1 cellular context compared by ENCODE assay signal in the genomic region with DNA sequence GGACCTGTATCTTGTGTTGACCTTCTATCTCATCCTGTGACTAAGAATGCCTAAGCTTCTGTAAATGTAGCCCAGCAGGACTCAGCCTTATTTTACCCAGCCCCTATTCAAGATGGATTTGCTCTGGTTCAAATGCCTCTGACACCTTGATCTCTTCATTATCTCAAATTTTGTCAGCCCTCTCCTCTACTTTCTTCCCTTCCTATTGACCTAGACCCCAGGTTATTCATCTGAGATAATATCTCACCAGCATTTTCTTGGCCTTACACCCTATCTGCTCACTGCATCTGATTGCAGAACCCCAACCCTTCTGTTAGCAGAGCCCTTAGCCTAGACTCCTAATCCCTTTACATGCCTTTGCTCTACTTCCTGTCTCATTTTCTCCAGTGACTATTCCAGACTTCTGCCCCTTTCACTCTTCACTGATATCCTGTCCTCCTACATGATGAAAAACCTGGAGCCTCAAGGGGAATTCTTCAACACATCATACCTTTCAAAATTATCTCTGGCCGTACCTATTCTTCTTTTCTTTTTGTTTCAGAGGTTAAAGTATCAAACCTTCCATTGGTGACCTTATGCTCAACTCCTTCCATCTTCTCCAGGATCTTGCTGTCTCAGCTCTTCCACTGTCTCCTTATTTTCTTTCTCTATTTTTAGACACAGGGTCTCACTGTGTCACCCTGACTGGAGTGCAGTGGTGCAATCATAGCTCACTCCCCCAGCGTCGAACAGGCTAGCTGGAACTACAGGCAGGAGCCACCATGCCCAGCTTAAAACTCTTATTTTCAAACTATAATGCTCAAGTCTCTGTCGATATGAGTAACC.
TF ChIP-seq lines count a peak whose summit lies in the region.

No MANE protein-coding gene starts in this region.

TF ChIP-seq in K562, 482 proteins besides CTCF, POLR2A, EP300 and RAD21 (continued from another document and continues in another):
- TF ChIP-seq, protein P1, sequence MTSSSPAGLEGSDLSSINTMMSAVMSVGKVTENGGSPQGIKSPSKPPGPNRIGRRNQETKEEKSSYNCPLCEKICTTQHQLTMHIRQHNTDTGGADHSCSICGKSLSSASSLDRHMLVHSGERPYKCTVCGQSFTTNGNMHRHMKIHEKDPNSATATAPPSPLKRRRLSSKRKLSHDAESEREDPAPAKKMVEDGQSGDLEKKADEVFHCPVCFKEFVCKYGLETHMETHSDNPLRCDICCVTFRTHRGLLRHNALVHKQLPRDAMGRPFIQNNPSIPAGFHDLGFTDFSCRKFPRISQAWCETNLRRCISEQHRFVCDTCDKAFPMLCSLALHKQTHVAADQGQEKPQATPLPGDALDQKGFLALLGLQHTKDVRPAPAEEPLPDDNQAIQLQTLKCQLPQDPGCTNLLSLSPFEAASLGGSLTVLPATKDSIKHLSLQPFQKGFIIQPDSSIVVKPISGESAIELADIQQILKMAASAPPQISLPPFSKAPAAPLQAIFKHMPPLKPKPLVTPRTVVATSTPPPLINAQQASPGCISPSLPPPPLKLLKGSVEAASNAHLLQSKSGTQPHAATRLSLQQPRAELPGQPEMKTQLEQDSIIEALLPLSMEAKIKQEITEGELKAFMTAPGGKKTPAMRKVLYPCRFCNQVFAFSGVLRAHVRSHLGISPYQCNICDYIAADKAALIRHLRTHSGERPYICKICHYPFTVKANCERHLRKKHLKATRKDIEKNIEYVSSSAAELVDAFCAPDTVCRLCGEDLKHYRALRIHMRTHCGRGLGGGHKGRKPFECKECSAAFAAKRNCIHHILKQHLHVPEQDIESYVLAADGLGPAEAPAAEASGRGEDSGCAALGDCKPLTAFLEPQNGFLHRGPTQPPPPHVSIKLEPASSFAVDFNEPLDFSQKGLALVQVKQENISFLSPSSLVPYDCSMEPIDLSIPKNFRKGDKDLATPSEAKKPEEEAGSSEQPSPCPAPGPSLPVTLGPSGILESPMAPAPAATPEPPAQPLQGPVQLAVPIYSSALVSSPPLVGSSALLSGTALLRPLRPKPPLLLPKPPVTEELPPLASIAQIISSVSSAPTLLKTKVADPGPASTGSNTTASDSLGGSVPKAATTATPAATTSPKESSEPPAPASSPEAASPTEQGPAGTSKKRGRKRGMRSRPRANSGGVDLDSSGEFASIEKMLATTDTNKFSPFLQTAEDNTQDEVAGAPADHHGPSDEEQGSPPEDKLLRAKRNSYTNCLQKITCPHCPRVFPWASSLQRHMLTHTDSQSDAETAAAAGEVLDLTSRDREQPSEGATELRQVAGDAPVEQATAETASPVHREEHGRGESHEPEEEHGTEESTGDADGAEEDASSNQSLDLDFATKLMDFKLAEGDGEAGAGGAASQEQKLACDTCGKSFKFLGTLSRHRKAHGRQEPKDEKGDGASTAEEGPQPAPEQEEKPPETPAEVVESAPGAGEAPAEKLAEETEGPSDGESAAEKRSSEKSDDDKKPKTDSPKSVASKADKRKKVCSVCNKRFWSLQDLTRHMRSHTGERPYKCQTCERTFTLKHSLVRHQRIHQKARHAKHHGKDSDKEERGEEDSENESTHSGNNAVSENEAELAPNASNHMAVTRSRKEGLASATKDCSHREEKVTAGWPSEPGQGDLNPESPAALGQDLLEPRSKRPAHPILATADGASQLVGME (CRISPR knock-in tag; IDR thresholded peaks at IDR 0.05): peak; percentile 88; the same call in 1 of the 2 replicates
- TF ChIP-seq POLR2AphosphoS2 (IDR thresholded peaks at IDR 0.05; ENCODE audit: low read length) (no peak), HEY1 (CRISPR knock-in tag; IDR thresholded peaks at IDR 0.05; ENCODE audit: borderline replicate concordance) (no peak), ZZZ3 (IDR thresholded peaks at IDR 0.05) (no peak), BDP1 (IDR thresholded peaks at IDR 0.05; ENCODE audit: insufficient read depth, insufficient read length) (no peak), LEF1 (IDR thresholded peaks at IDR 0.05) (no peak), KLF13 (tag; IDR thresholded peaks at IDR 0.05; ENCODE audit: borderline replicate concordance, low read depth) (peak; percentile 93), ZNF23 (CRISPR knock-in tag; IDR thresholded peaks at IDR 0.05) (peak; percentile 92), CREM (IDR thresholded peaks at IDR 0.05; ENCODE audit: low read depth) (no peak), CBFA2T2 (conservative IDR thresholded peaks at IDR 0.05) (no peak), EGR1 (conservative IDR thresholded peaks at IDR 0.05) (no peak), SIX5 (IDR thresholded peaks at IDR 0.05; ENCODE audit: borderline replicate concordance in 1 of 2, insufficient read depth in 1 of 2, low read depth in 1 of 2, low read length in 2 of 2) (no peak), ZNF24 (IDR thresholded peaks at IDR 0.05) (no peak), ESRRA (IDR thresholded peaks at IDR 0.05; ENCODE audit: borderline replicate concordance, low read depth) (no peak), ZBTB1 (CRISPR knock-in tag; IDR thresholded peaks at IDR 0.05; ENCODE audit: borderline replicate concordance, low read depth) (no peak), TAF15 (IDR thresholded peaks at IDR 0.05; ENCODE audit: low read depth, low read length) (no peak), ARID2 (IDR thresholded peaks at IDR 0.05) (peak; percentile 40; the same call in 1 of the 2 replicates), NFXL1 (CRISPR knock-in tag; IDR thresholded peaks at IDR 0.05) (peak; percentile 97), ZBED1 (IDR thresholded peaks at IDR 0.05) (no peak), SMC3 (conservative IDR thresholded peaks at IDR 0.05; ENCODE audit: insufficient read depth, low read depth, low read length) (no peak), SUPT5H (IDR thresholded peaks at IDR 0.05) (no peak), FOXA3 (CRISPR knock-in tag; conservative IDR thresholded peaks at IDR 0.05 in 1 of 2, IDR thresholded peaks at IDR 0.05 in 1 of 2) (no peak), RBM25 (IDR thresholded peaks at IDR 0.05; ENCODE audit: low read depth, low read length, severe bottlenecking) (no peak), BRCA1 (IDR thresholded peaks at IDR 0.05) (no peak), BRCA1 (CRISPR knock-in tag; IDR thresholded peaks at IDR 0.05) (no peak)
- TF ChIP-seq, protein P2, sequence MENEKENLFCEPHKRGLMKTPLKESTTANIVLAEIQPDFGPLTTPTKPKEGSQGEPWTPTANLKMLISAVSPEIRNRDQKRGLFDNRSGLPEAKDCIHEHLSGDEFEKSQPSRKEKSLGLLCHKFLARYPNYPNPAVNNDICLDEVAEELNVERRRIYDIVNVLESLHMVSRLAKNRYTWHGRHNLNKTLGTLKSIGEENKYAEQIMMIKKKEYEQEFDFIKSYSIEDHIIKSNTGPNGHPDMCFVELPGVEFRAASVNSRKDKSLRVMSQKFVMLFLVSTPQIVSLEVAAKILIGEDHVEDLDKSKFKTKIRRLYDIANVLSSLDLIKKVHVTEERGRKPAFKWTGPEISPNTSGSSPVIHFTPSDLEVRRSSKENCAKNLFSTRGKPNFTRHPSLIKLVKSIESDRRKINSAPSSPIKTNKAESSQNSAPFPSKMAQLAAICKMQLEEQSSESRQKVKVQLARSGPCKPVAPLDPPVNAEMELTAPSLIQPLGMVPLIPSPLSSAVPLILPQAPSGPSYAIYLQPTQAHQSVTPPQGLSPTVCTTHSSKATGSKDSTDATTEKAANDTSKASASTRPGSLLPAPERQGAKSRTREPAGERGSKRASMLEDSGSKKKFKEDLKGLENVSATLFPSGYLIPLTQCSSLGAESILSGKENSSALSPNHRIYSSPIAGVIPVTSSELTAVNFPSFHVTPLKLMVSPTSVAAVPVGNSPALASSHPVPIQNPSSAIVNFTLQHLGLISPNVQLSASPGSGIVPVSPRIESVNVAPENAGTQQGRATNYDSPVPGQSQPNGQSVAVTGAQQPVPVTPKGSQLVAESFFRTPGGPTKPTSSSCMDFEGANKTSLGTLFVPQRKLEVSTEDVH (IDR thresholded peaks at IDR 0.05; ENCODE audit: low read depth, partially characterized antibody): no peak
- TF ChIP-seq, protein P3, sequence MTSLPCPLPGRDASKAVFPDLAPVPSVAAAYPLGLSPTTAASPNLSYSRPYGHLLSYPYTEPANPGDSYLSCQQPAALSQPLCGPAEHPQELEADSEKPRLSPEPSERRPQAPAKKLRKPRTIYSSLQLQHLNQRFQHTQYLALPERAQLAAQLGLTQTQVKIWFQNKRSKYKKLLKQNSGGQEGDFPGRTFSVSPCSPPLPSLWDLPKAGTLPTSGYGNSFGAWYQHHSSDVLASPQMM (CRISPR knock-in tag; IDR thresholded peaks at IDR 0.05): no peak
- TF ChIP-seq, protein P4, sequence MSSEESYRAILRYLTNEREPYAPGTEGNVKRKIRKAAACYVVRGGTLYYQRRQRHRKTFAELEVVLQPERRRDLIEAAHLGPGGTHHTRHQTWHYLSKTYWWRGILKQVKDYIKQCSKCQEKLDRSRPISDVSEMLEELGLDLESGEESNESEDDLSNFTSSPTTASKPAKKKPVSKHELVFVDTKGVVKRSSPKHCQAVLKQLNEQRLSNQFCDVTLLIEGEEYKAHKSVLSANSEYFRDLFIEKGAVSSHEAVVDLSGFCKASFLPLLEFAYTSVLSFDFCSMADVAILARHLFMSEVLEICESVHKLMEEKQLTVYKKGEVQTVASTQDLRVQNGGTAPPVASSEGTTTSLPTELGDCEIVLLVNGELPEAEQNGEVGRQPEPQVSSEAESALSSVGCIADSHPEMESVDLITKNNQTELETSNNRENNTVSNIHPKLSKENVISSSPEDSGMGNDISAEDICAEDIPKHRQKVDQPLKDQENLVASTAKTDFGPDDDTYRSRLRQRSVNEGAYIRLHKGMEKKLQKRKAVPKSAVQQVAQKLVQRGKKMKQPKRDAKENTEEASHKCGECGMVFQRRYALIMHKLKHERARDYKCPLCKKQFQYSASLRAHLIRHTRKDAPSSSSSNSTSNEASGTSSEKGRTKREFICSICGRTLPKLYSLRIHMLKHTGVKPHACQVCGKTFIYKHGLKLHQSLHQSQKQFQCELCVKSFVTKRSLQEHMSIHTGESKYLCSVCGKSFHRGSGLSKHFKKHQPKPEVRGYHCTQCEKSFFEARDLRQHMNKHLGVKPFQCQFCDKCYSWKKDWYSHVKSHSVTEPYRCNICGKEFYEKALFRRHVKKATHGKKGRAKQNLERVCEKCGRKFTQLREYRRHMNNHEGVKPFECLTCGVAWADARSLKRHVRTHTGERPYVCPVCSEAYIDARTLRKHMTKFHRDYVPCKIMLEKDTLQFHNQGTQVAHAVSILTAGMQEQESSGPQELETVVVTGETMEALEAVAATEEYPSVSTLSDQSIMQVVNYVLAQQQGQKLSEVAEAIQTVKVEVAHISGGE (CRISPR knock-in tag; IDR thresholded peaks at IDR 0.05): no peak
- TF ChIP-seq, protein P5, sequence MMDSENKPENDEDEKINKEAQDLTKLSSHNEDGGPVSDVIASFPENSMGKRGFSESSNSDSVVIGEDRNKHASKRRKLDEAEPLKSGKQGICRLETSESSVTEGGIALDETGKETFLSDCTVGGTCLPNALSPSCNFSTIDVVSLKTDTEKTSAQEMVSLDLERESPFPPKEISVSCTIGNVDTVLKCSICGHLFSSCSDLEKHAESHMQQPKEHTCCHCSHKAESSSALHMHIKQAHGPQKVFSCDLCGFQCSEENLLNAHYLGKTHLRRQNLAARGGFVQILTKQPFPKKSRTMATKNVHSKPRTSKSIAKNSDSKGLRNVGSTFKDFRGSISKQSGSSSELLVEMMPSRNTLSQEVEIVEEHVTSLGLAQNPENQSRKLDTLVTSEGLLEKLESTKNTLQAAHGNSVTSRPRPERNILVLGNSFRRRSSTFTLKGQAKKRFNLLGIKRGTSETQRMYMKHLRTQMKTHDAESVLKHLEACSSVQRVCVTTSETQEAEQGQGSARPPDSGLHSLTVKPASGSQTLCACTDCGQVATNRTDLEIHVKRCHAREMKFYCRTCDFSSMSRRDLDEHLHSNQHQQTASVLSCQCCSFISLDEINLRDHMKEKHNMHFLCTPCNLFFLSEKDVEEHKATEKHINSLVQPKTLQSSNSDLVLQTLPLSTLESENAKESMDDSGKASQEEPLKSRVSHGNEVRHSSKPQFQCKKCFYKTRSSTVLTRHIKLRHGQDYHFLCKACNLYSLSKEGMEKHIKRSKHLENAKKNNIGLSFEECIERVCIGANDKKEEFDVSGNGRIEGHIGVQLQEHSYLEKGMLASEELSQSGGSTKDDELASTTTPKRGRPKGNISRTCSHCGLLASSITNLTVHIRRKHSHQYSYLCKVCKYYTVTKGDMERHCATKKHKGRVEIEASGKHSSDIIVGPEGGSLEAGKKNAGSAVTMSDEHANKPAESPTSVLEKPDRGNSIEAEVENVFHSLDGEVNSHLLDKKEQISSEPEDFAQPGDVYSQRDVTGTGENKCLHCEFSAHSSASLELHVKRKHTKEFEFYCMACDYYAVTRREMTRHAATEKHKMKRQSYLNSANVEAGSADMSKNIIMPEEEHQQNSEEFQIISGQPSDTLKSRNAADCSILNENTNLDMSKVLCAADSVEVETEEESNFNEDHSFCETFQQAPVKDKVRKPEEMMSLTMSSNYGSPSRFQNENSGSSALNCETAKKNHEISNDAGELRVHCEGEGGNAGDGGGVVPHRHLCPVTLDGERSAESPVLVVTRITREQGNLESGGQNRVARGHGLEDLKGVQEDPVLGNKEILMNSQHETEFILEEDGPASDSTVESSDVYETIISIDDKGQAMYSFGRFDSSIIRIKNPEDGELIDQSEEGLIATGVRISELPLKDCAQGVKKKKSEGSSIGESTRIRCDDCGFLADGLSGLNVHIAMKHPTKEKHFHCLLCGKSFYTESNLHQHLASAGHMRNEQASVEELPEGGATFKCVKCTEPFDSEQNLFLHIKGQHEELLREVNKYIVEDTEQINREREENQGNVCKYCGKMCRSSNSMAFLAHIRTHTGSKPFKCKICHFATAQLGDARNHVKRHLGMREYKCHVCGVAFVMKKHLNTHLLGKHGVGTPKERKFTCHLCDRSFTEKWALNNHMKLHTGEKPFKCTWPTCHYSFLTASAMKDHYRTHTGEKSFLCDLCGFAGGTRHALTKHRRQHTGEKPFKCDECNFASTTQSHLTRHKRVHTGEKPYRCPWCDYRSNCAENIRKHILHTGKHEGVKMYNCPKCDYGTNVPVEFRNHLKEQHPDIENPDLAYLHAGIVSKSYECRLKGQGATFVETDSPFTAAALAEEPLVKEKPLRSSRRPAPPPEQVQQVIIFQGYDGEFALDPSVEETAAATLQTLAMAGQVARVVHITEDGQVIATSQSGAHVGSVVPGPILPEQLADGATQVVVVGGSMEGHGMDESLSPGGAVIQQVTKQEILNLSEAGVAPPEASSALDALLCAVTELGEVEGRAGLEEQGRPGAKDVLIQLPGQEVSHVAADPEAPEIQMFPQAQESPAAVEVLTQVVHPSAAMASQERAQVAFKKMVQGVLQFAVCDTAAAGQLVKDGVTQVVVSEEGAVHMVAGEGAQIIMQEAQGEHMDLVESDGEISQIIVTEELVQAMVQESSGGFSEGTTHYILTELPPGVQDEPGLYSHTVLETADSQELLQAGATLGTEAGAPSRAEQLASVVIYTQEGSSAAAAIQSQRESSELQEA (IDR thresholded peaks at IDR 0.05; ENCODE audit: low read depth): no peak
